1 cellular context compared by ENCODE assay signal in the genomic region with DNA sequence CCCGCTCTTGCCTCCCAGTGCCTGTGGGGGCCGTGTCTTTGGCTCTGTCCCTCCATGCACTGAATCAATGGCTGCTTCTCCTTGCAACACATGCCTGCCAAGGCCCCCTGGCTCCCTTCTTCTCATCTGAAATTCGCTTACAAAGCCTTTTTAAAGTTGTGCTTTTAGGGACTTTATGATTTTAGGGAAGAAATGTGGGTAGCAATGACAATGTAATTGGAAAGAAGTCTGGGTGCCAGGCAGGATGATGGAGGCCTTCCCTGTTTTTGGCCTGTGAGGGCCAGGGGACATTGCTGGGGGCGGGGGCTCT.
TF ChIP-seq lines count a peak whose summit lies in the region.

No MANE protein-coding gene starts in this region.

TF ChIP-seq in H1, 55 proteins besides CTCF, POLR2A, EP300 and RAD21:
- TF ChIP-seq, protein P1, sequence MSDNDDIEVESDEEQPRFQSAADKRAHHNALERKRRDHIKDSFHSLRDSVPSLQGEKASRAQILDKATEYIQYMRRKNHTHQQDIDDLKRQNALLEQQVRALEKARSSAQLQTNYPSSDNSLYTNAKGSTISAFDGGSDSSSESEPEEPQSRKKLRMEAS (IDR thresholded peaks at IDR 0.05), result no peak
- TF ChIP-seq BRCA1 (IDR thresholded peaks at IDR 0.05; ENCODE audit: low read depth, low read length), result no peak
- TF ChIP-seq SP4 (IDR thresholded peaks at IDR 0.05; ENCODE audit: low read length), result no peak
- no peak for TF ChIP-seq SUZ12 (IDR thresholded peaks at IDR 0.05; ENCODE audit: low read length)
- no peak for TF ChIP-seq RNF2 (IDR thresholded peaks at IDR 0.05; ENCODE audit: borderline replicate concordance, low read depth, low read length, missing control alignments, poor library complexity, severe bottlenecking)
- no peak for TF ChIP-seq MAFK (IDR thresholded peaks at IDR 0.05; ENCODE audit: low read depth, low read length)
- TF ChIP-seq KDM4A (IDR thresholded peaks at IDR 0.05; ENCODE audit: low read depth, low read length, severe bottlenecking), result no peak
- TF ChIP-seq GTF2F1 (IDR thresholded peaks at IDR 0.05; ENCODE audit: borderline replicate concordance, low read depth, low read length), result no peak
- TF ChIP-seq FOSL1 (IDR thresholded peaks at IDR 0.05; ENCODE audit: insufficient read depth, low read depth, low read length), result no peak
- TF ChIP-seq CEBPB (IDR thresholded peaks at IDR 0.05; ENCODE audit: low read depth, low read length), result no peak
- no peak for TF ChIP-seq YY1 (IDR thresholded peaks at IDR 0.05; ENCODE audit: low read depth, low read length)
- no peak for TF ChIP-seq SP2 (IDR thresholded peaks at IDR 0.05; ENCODE audit: low read length)
- no peak for TF ChIP-seq CTBP2 (IDR thresholded peaks at IDR 0.05; ENCODE audit: borderline replicate concordance, insufficient read depth, insufficient read length, low read length)
- TF ChIP-seq TCF12 (IDR thresholded peaks at IDR 0.05; ENCODE audit: low read depth, low read length), result no peak
- TF ChIP-seq CREB1 (IDR thresholded peaks at IDR 0.05), result no peak
- no peak for TF ChIP-seq SIRT6 (IDR thresholded peaks at IDR 0.05; ENCODE audit: low read length)
- TF ChIP-seq KDM1A (IDR thresholded peaks at IDR 0.05; ENCODE audit: borderline replicate concordance, low read length), result no peak
